In the genomic region with DNA sequence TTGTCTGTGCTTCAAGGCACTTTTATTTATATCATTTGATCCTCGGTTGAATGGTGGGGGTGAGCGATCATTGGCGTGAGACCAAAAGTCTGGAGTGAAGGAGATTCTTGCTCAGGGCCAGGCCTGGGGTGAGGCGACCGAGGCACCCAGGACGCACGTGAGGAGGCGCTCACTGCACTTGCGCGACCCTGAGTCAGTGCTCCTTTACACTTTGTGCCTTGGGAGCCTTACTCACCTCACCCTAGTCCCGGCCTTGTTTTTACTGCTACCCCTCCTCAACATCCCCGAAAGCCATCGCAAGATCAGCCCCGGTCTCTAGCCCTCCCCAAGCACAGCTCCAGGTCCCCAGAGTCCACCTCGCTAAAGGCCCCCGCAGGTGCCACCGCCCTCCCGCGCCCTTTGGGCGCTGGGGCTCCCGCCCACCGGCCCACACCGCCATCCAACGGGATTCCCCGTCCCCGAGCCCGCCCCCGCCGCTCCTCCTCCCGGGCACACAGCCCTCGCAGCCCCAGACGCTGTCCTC, we compare ENCODE assay signal across 8 cellular contexts. TPM values are rescaled to one million over a fixed set of nuclear protein-coding genes. Genes with fewer than 3 reads are reported as not detected.
A peak's percentile ranks its signal among the peaks of the same experiment; 100 is the strongest.
DNase-seq lines count a peak whose midpoint lies in the region; ATAC-seq and TF ChIP-seq lines count a peak whose summit lies in the region.

No MANE protein-coding gene starts in this region.

- peaks cover 2% of the 10 kb centered on the region for H3K36me3 Mint-ChIP-seq in activated CD4-positive, alpha-beta memory T cell treated with anti-CD3 and anti-CD28 coated beads for 36 hours
- no peaks in the 10 kb centered on the region for H3K36me3 Mint-ChIP-seq in endodermal cell (ENCODE audit: low read depth)

- POLR2A ChIA-PET in activated CD4-positive, alpha-beta memory T cell treated with anti-CD3 and anti-CD28 coated beads for 36 hours (lab: Charles Lee): interaction anchor here (1.3 kb wide), 1 partner anchor 135 kb away, joined by 4 read pairs; a partner anchor contains a TSS

- WGBS in endodermal cell (ENCODE audit: insufficient coverage in 1 of 2, insufficient read length in 1 of 2), 2 experiments: 2 to 6% methylated on average over 3 to 27 of the region's 32 CpGs

- H3K27ac ChIP-seq in 22Rv1 (peak overlapping the region; percentile 76), endodermal cell (ENCODE audit: low read depth, low read length) (peak overlapping the region; percentile 75)

- H3K9me3 Mint-ChIP-seq in activated CD4-positive, alpha-beta memory T cell treated with anti-CD3 and anti-CD28 coated beads for 36 hours: no peaks in the 10 kb centered on the region
- peaks cover 4% of the 10 kb centered on the region for H3K9me3 Mint-ChIP-seq in endodermal cell

- H3K9ac ChIP-seq in endodermal cell (ENCODE audit: extremely low read depth, low read length, poor library complexity, severe bottlenecking): peak overlapping the region; percentile 59

- H3K27ac Mint-ChIP-seq in activated CD4-positive, alpha-beta memory T cell treated with anti-CD3 and anti-CD28 coated beads for 36 hours: peak overlapping the region; percentile 94
- H3K27ac Mint-ChIP-seq in endodermal cell: peak overlapping the region; percentile 95

- ATAC-seq in HG02973 (IDR thresholded peaks at IDR 0.05; ENCODE audit: unreplicated experiment) (peak; percentile 35), mucosa of descending colon (peak; percentile 87)

- peaks cover 48% of the 10 kb centered on the region for H3K27me3 ChIP-seq in endodermal cell (ENCODE audit: control insufficient read depth, insufficient read depth, low read length, poor library complexity, severe bottlenecking)

- H3K4me3 Mint-ChIP-seq in activated CD4-positive, alpha-beta memory T cell treated with anti-CD3 and anti-CD28 coated beads for 36 hours: peak overlapping the region; percentile 95
- H3K4me3 Mint-ChIP-seq in endodermal cell: peak overlapping the region; percentile 78

- H3K36me3 ChIP-seq in endodermal cell (ENCODE audit: control insufficient read depth, insufficient read depth, low read length) (no peaks in the 10 kb centered on the region), mucosa of descending colon (ENCODE audit: low read depth) (no peaks in the 10 kb centered on the region)

- peaks cover 7% of the 10 kb centered on the region for H3K27me3 Mint-ChIP-seq in activated CD4-positive, alpha-beta memory T cell treated with anti-CD3 and anti-CD28 coated beads for 36 hours
- H3K27me3 Mint-ChIP-seq in endodermal cell (ENCODE audit: insufficient read depth): peaks cover 29% of the 10 kb centered on the region

- H3K4me3 ChIP-seq in endodermal cell (ENCODE audit: low read length): peak overlapping the region; percentile 86
- peak overlapping the region; percentile 54 for H3K4me3 ChIP-seq in mucosa of descending colon

- H3K4me1 Mint-ChIP-seq in activated CD4-positive, alpha-beta memory T cell treated with anti-CD3 and anti-CD28 coated beads for 36 hours (ENCODE audit: low read depth): peaks cover 20% of the 10 kb centered on the region
- H3K4me1 Mint-ChIP-seq in endodermal cell: peaks cover 13% of the 10 kb centered on the region

- H3K4me1 ChIP-seq in endodermal cell (ENCODE audit: control insufficient read depth, insufficient read depth, low read length): peaks cover 7% of the 10 kb centered on the region
- peaks cover 10% of the 10 kb centered on the region for H3K4me1 ChIP-seq in mucosa of descending colon (ENCODE audit: low read depth)

- in situ Hi-C loops in GM13977 (cut with MboI; ENCODE audit: low pct_unique_long_range_greater_than_20kb, low sequenced_read_pairs, unreplicated experiment): no loop called here

- CTCF ChIA-PET in activated CD4-positive, alpha-beta memory T cell treated with anti-CD3 and anti-CD28 coated beads for 36 hours (lab: Charles Lee): interaction anchor here (1.0 to 1.4 kb wide), 2 partner anchors 19 to 166 kb away, joined by 3 to 4 read pairs; a partner anchor contains a TSS

- DNase-seq in GM13977 (ENCODE audit: low spot score): peak; percentile 76
- DNase-seq in NCI-H345 treated with DMSO at 0.1 percent for 48 hours (lab: John Stamatoyannopoulos, UW; ENCODE audit: unreplicated experiment): peak; percentile 64
- peak; percentile 82 for DNase-seq in activated CD4-positive, alpha-beta memory T cell treated with anti-CD3 and anti-CD28 coated beads for 36 hours
- no peak for DNase-seq in endodermal cell
- DNase-seq in mucosa of descending colon: peak; percentile 74 to 87 (median 82)
- peak; percentile 23 to 39 for DNase-seq in stimulated activated CD8-positive, alpha-beta memory T cell treated with anti-CD3 and anti-CD28 coated beads, Interleukin-4, amount 100 ng/mL, for 1 hour (ENCODE audit: low read depth in 2 of 2, low spot score in 1 of 2)

- no peaks in the 10 kb centered on the region for H3K9me3 ChIP-seq in endodermal cell (ENCODE audit: control insufficient read depth, low read length)
- no peaks in the 10 kb centered on the region for H3K9me3 ChIP-seq in mucosa of descending colon

- TF ChIP-seq CTCF in 22Rv1 (IDR thresholded peaks at IDR 0.05) (peak; percentile 3; the same call in 1 of the 2 replicates), GM13977 (IDR thresholded peaks at IDR 0.05; ENCODE audit: extremely low read depth, insufficient read depth, missing control alignments) (peak; percentile 18), endodermal cell (conservative IDR thresholded peaks at IDR 0.05) (peak; percentile 34), mucosa of descending colon (IDR thresholded peaks at IDR 0.05) (no peak)

- intact Hi-C loops in activated CD4-positive, alpha-beta memory T cell treated with anti-CD3 and anti-CD28 coated beads for 36 hours (cut with micrococcal nuclease): loop anchor here (1.0 to 2.0 kb wide), 3 partner anchors 40 to 135 kb away; a partner anchor contains a TSS
- intact Hi-C loops in mucosa of descending colon (cut with DNase I, micrococcal nuclease): no loop called here

RNA-seq across cellular contexts. Expression of a gene that starts 0.5 kb away (rescaled TPM):
- 10 to 100 TPM; 29.7 to 33.9 TPM for total RNA-seq in activated CD4-positive, alpha-beta memory T cell treated with anti-CD3 and anti-CD28 coated beads for 36 hours
- total RNA-seq in endodermal cell (10 to 100 TPM; 26.0 to 27.2 TPM), mucosa of descending colon (10 to 100 TPM; 23.8 to 53.7 (median 31.7) TPM)
- 30.2 TPM for polyA plus RNA-seq in endodermal cell (2013, experiment 1 of 2)
- polyA plus RNA-seq in endodermal cell (2013, experiment 2 of 2): 25.5 TPM

RNA-seq across cellular contexts. Expression of a gene that starts 16.7 kb away (rescaled TPM):
- not detected for total RNA-seq in activated CD4-positive, alpha-beta memory T cell treated with anti-CD3 and anti-CD28 coated beads for 36 hours
- total RNA-seq in endodermal cell: 1 to 10 TPM; 4.9 to 5.1 TPM
- polyA plus RNA-seq in endodermal cell (2013, experiment 1 of 2): 11.1 TPM
- polyA plus RNA-seq in endodermal cell (2013, experiment 2 of 2): 7.9 TPM
- 10 to 100 TPM in 2 of 3 donors, 1 to 10 TPM in 1; 5.7 to 17.2 (median 10.3) TPM for total RNA-seq in mucosa of descending colon

RNA-seq across cellular contexts. Expression of a gene that starts 28.9 kb away (rescaled TPM):
- total RNA-seq in activated CD4-positive, alpha-beta memory T cell treated with anti-CD3 and anti-CD28 coated beads for 36 hours: 10 to 100 TPM; 57.5 to 58.6 TPM
- total RNA-seq in endodermal cell (100 to 1,000 TPM; 114 to 126 TPM), mucosa of descending colon (10 to 100 TPM; 45.6 to 85.6 (median 83.3) TPM)
- polyA plus RNA-seq in endodermal cell (2013, experiment 1 of 2): 106 TPM
- polyA plus RNA-seq in endodermal cell (2013, experiment 2 of 2): 100 TPM

RNA-seq across cellular contexts. Expression of a gene that starts 36.1 kb away (rescaled TPM):
- total RNA-seq in activated CD4-positive, alpha-beta memory T cell treated with anti-CD3 and anti-CD28 coated beads for 36 hours: under 1 TPM; 0.10 to 0.15 TPM
- total RNA-seq in endodermal cell (1 to 10 TPM; 2.1 to 3.3 TPM), mucosa of descending colon (10 to 100 TPM; 17.5 to 55.8 (median 32.4) TPM)
- polyA plus RNA-seq in endodermal cell (2013, experiment 1 of 2): 0.96 TPM
- 0.46 TPM for polyA plus RNA-seq in endodermal cell (2013, experiment 2 of 2)

RNA-seq across cellular contexts. Expression of a gene that starts 54.2 kb away (rescaled TPM):
- 10 to 100 TPM; 31.8 to 36.6 TPM for total RNA-seq in activated CD4-positive, alpha-beta memory T cell treated with anti-CD3 and anti-CD28 coated beads for 36 hours
- total RNA-seq in endodermal cell (10 to 100 TPM; 64.6 to 67.8 TPM), mucosa of descending colon (100 to 1,000 TPM in 2 of 3 donors, 10 to 100 TPM in 1; 92.7 to 151 (median 148) TPM)
- polyA plus RNA-seq in endodermal cell (2013, experiment 1 of 2): 70.4 TPM
- polyA plus RNA-seq in endodermal cell (2013, experiment 2 of 2): 70.9 TPM

Comparison
In these comparisons a context has a peak if more than half of its experiments do, and no peak if none do; other contexts are left out.
1. RNA of a gene that starts 16.7 kb away (total RNA-seq): 5.7 to 17.2 TPM in mucosa of descending colon and 4.9 to 5.1 TPM in endodermal cell; not detected in activated CD4-positive, alpha-beta memory T cell treated with anti-CD3 and anti-CD28 coated beads for 36 hours; every median in the first group is over 4 times any median in the second.